Comparison of ENCODE assay signal across 8 cellular contexts in genomic region chr18:11689972-11690570, GRCh38. TPM values are rescaled to one million over a fixed set of nuclear protein-coding genes. Genes with fewer than 3 reads are reported as not detected.
A peak's percentile ranks its signal among the peaks of the same experiment; 100 is the strongest.
DNase-seq lines count a peak whose midpoint lies in the region; ATAC-seq and TF ChIP-seq lines count a peak whose summit lies in the region.

No MANE protein-coding gene starts in this region.

- no peaks in the 10 kb centered on the region for H3K36me3 ChIP-seq in HUES6 (ENCODE audit: control insufficient read depth, insufficient read depth, low read length)
- no peaks in the 10 kb centered on the region for H3K36me3 ChIP-seq in upper lobe of left lung

- no peak for TF ChIP-seq EP300 in upper lobe of left lung (IDR thresholded peaks at IDR 0.05)

- in situ Hi-C loops in astrocyte of the cerebellum (cut with HindIII; ENCODE audit: low sequenced_read_pairs), result no loop called here

- H3K4me1 ChIP-seq in HUES6 (ENCODE audit: control insufficient read depth, insufficient read depth, low read length) (no peaks in the 10 kb centered on the region), upper lobe of left lung (peaks cover 3 to 18% (median 12%) of the 10 kb centered on the region in 4 donors)

- intact Hi-C loops in lower leg skin (cut with DNase I; ENCODE audit: low total_unique reads), result no loop called here

- DNase-seq in ELR (ENCODE audit: low read depth), result peak; percentile 4
- DNase-seq in astrocyte of the cerebellum (ENCODE audit: low read depth), result peak; percentile 3
- peak in 1 of 2 donors; percentile 82 for DNase-seq in lower leg skin (ENCODE audit: low spot score in 2 of 2)
- DNase-seq in upper lobe of left lung, result no peak
- DNase-seq in NCI-H226, result no peak

- peak overlapping the region; percentile 61 for H3K9ac ChIP-seq in HUES6 (ENCODE audit: low read length)

- H3K4me3 ChIP-seq in HUES6 (ENCODE audit: low read depth, low read length) (peak overlapping the region; percentile 84), astrocyte of the cerebellum (ENCODE audit: low read depth, low read length) (peak overlapping the region; percentile 52), lower leg skin (ENCODE audit: low read depth, poor library complexity, severe bottlenecking) (peak overlapping the region; percentile 47), upper lobe of left lung (peak overlapping the region; percentile 41 to 65 (median 60))

- TF ChIP-seq POLR2A in lower leg skin (IDR thresholded peaks at IDR 0.05), result no peak
- TF ChIP-seq POLR2A in upper lobe of left lung (IDR thresholded peaks at IDR 0.05), result no peak

- H3K27ac ChIP-seq in HUES6 (ENCODE audit: low read depth, low read length) (no peak overlapping the region), upper lobe of left lung (peak overlapping the region in 3 of 4 donors; percentile 21 to 69 (median 68))

- peak in 1 of 2 donors; percentile 54 for ATAC-seq in upper lobe of left lung (ENCODE audit: low FRiP score in 2 of 2)
- ATAC-seq in GM21737 (IDR thresholded peaks at IDR 0.05; ENCODE audit: unreplicated experiment), result no peak
- ATAC-seq in HG02763 (IDR thresholded peaks at IDR 0.05; ENCODE audit: unreplicated experiment), result no peak

- WGBS in lower leg skin, 2 donors, result 8 to 14% methylated on average over 9 of the region's 34 CpGs
- WGBS in upper lobe of left lung, 2 donors, result 6 to 15% methylated on average over 8 to 31 of the region's 34 CpGs

- no peaks in the 10 kb centered on the region for H3K9me3 ChIP-seq in HUES6 (ENCODE audit: control insufficient read depth, insufficient read depth, low read depth, low read length)
- H3K9me3 ChIP-seq in upper lobe of left lung, result no peaks in the 10 kb centered on the region

- TF ChIP-seq CTCF in astrocyte of the cerebellum (IDR thresholded peaks at IDR 0.05; ENCODE audit: low read depth, low read length, missing control alignments), result no peak
- no peak for TF ChIP-seq CTCF in lower leg skin (IDR thresholded peaks at IDR 0.05)
- no peak for TF ChIP-seq CTCF in upper lobe of left lung (IDR thresholded peaks at IDR 0.05)

- H3K27me3 ChIP-seq in HUES6 (ENCODE audit: control insufficient read depth, insufficient read depth, low read length) (peaks cover 14% of the 10 kb centered on the region), upper lobe of left lung (peaks cover 0 to 11% (median 5%) of the 10 kb centered on the region in 4 donors)

RNA-seq across cellular contexts. Expression of gene GNAL, which starts 1.0 kb away (rescaled TPM):
- total RNA-seq in lower leg skin (10 to 100 TPM; 12.3 to 15.9 (median 14.5) TPM), upper lobe of left lung (1 to 10 TPM in 5 of 6 donors, under 1 TPM in 1; 1.00 to 6.7 (median 3.5) TPM)

Comparison
In these comparisons a context has a peak if more than half of its experiments do, and no peak if none do; other contexts are left out.
1. DNase-seq: peak in ELR (single experiment) and astrocyte of the cerebellum (single experiment); none in upper lobe of left lung (0 of 2) and NCI-H226 (single experiment).
2. Peak in every context shown above with its lines, with median percentiles within 50 percentile points of each other: H3K4me3 ChIP-seq.